ENCODE assay signal across 26 cellular contexts in the genomic region with DNA sequence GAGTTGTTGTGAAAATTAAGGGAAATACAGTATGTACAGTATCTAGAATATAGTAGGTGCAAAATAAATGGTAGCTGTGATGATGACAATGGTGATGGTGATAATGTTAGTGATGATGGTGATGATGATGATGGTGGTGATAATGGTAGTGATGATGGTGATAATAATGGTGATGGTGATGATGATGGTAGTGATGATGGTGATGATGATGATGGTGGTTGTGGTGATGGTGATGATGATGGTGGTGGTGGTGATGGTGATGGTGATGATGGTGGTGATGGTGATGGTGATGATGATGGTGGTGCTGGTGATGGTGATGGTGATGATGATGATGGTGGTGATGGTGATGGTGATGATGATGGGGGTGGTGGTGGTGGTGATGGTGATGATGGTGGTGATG.
"Had no signal": no experiment of that assay in that cellular context is flagged by ENCODE, and none has a peak within 500 bp of the region (broad histone marks: within the 10 kb centered on the region; RNA-seq: fewer than 3 reads in every experiment).

No MANE protein-coding gene starts in this region.

- H3K9me3 ChIP-seq: suprapubic skin, testis, transverse colon, upper lobe of right lung had no signal

- H3K9ac ChIP-seq: neural progenitor cell, parathyroid adenoma had no signal

- H3K4me1 ChIP-seq: neural progenitor cell, parathyroid adenoma, psoas muscle, spleen, suprapubic skin, testis, tibial artery, transverse colon, upper lobe of right lung, uterus had no signal

- H3K4me2 ChIP-seq: neural progenitor cell, smooth muscle cell had no signal

- DNase-seq: natural killer cell; occipital lobe; ovary; posterior cingulate gyrus; psoas muscle; right cardiac atrium; spleen; stimulated activated CD4-positive, alpha-beta T cell treated with anti-CD3 and anti-CD28 coated beads, Interleukin-12 subunit alpha, Interleukin-12 subunit beta, amount 100 ng/mL, for 4 hours; stimulated activated CD4-positive, alpha-beta T cell treated with anti-CD3 and anti-CD28 coated beads, Interleukin-1b, Interleukin-23, amount 100 ng/mL, for 48 hours; stimulated activated CD4-positive, alpha-beta T cell treated with anti-CD3 and anti-CD28 coated beads, Interleukin-4, amount 100 ng/mL, for 1 hour; stimulated activated CD4-positive, alpha-beta T cell treated with anti-CD3 and anti-CD28 coated beads, Interleukin-4, amount 100 ng/mL, for 4 hours; stimulated activated CD8-positive, alpha-beta memory T cell treated with anti-CD3 and anti-CD28 coated beads, Interleukin-4, amount 100 ng/mL, for 48 hours; stimulated activated naive CD4-positive, alpha-beta T cell; stimulated activated naive CD8-positive, alpha-beta T cell treated with anti-CD3 and anti-CD28 coated beads, Interleukin-15, amount 100 ng/mL, for 72 hours; stimulated activated naive CD8-positive, alpha-beta T cell treated with anti-CD3 and anti-CD28 coated beads, Interleukin-15, Interleukin-2, amounts not matched to agents 100 U/mL and 50 U/mL, for 24 hours; substantia nigra; testis; tibial artery; transverse colon; upper lobe of right lung; uterus had no signal

- H3K36me3 ChIP-seq: neural progenitor cell, ovary, spleen, suprapubic skin, tibial artery, transverse colon, upper lobe of right lung, uterus had no signal

- H2AFZ ChIP-seq: neural progenitor cell, parathyroid adenoma had no signal

- H3K79me2 ChIP-seq: parathyroid adenoma had no signal

- H3K27me3 ChIP-seq: neural progenitor cell, ovary, testis, transverse colon, upper lobe of right lung, uterus had no signal

- H3K4me3 ChIP-seq: neural progenitor cell, ovary, psoas muscle, skin epidermis, smooth muscle cell, spleen, suprapubic skin, testis, tibial artery, transverse colon, upper lobe of right lung, uterus had no signal

- H3K27ac ChIP-seq: neural progenitor cell, ovary, parathyroid adenoma, psoas muscle, skin epidermis, spleen, suprapubic skin, testis, tibial artery, transverse colon, upper lobe of right lung, uterus had no signal
